23 cellular contexts compared by ENCODE assay signal in genomic region chr9:98140503-98140902, GRCh38.
"Had no signal": no experiment of that assay in that cellular context is flagged by ENCODE, and none has a peak within 500 bp of the region (broad histone marks: within the 10 kb centered on the region; RNA-seq: fewer than 3 reads in every experiment).

No MANE protein-coding gene starts in this region.

- H3K4me3 ChIP-seq: MG63 had no signal

- H3K9me3 ChIP-seq: MG63, SK-N-SH had no signal

- H3K4me2 ChIP-seq: SK-N-SH had no signal

- H3K27me3 ChIP-seq: MG63 had no signal

- H3K36me3 ChIP-seq: MG63 had no signal

- H3K27ac ChIP-seq: HL-60 had no signal

- DNase-seq: Karpas-422, KG1, MG63, NCI-H1092, NCI-H1105 treated with DMSO at 0.1 percent for 48 hours, NCI-H1417 treated with DMSO at 0.1 percent for 48 hours, NCI-H146, NCI-H1694 treated with DMSO at 0.1 percent for 48 hours, NCI-H1930, NCI-H2081, NCI-H2107, NCI-H2227 treated with DMSO at 0.1 percent for 48 hours, NCI-H446, NCI-H510A, NCI-H524 treated with DMSO at 0.1 percent for 48 hours, NCI-H69, NCI-H774, Right ventricle myocardium superior, RPMI8226, SIG-M5, SK-N-SH, SW 1271 had no signal
